ENCODE assay signal across 1 cellular context in the genomic region with DNA sequence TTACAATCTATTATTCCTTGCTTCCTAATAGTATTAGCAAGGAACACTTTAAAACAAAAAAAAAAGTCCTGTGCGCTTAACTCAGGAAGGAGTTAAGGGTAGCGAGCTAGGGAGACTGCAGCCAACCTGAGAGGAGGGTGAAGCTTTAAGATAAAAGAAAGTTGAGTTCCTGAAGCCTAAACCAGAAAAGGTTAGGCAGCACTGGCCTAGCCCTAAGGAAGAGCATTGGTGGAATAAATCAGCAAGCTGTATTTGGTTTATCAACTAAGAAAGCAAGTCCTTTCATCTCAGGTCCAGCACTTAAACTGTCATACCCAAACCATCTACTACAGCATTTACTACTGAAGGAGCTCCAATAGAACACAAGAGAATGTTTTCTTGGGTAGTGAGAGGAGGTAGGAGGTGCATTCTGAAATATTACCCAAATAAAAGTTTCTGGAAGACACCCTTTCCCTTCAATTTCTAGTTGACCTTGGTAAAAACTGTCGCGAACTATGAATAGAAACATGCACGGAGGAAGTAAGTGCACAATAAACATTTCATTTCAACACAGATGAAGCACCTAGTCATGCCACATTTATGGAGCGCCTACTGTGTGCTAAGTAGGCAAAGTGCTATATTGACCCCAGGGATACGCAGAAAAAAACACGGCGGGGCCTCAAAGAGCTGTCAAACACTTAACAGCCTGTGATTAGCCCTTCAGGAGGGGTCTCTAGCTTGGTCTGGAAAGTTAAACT.
TF ChIP-seq lines count a peak whose summit lies in the region.

No MANE protein-coding gene starts in this region.

TF ChIP-seq in HepG2, 621 proteins besides CTCF, POLR2A, EP300 and RAD21:
- TF ChIP-seq ZMYM3 (CRISPR knock-in tag; IDR thresholded peaks at IDR 0.05): peak; percentile 31; the same call in 1 of the 2 replicates
- TF ChIP-seq MED1 (CRISPR knock-in tag; IDR thresholded peaks at IDR 0.05): no peak
- TF ChIP-seq ZKSCAN8 (CRISPR knock-in tag; IDR thresholded peaks at IDR 0.05; ENCODE audit: borderline replicate concordance): peak; percentile 99
- TF ChIP-seq NR2F1 (CRISPR knock-in tag; IDR thresholded peaks at IDR 0.05): no peak
- 0 out of 2 replicates have a peak, but pooled peaks have one; percentile 0 for TF ChIP-seq KMT2B (CRISPR knock-in tag; IDR thresholded peaks at IDR 0.05)
- TF ChIP-seq, protein P1, sequence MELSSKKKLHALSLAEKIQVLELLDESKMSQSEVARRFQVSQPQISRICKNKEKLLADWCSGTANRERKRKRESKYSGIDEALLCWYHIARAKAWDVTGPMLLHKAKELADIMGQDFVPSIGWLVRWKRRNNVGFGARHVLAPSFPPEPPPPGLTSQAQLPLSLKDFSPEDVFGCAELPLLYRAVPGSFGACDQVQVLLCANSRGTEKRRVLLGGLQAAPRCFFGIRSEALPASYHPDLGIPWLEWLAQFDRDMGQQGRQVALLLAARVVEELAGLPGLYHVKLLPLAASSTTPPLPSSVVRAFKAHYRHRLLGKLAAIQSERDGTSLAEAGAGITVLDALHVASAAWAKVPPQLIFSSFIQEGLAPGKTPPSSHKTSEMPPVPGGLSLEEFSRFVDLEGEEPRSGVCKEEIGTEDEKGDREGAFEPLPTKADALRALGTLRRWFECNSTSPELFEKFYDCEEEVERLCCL (CRISPR knock-in tag; IDR thresholded peaks at IDR 0.05; ENCODE audit: borderline replicate concordance): no peak
- TF ChIP-seq ARNTL (CRISPR knock-in tag; IDR thresholded peaks at IDR 0.05): no peak
- no peak for TF ChIP-seq ZNF598 (CRISPR knock-in tag; IDR thresholded peaks at IDR 0.05; ENCODE audit: borderline replicate concordance)
- TF ChIP-seq KLF15 (CRISPR knock-in tag; IDR thresholded peaks at IDR 0.05; ENCODE audit: borderline replicate concordance): no peak
- TF ChIP-seq ZKSCAN1 (IDR thresholded peaks at IDR 0.05; ENCODE audit: low read length): peak; percentile 75
- TF ChIP-seq, protein P2, sequence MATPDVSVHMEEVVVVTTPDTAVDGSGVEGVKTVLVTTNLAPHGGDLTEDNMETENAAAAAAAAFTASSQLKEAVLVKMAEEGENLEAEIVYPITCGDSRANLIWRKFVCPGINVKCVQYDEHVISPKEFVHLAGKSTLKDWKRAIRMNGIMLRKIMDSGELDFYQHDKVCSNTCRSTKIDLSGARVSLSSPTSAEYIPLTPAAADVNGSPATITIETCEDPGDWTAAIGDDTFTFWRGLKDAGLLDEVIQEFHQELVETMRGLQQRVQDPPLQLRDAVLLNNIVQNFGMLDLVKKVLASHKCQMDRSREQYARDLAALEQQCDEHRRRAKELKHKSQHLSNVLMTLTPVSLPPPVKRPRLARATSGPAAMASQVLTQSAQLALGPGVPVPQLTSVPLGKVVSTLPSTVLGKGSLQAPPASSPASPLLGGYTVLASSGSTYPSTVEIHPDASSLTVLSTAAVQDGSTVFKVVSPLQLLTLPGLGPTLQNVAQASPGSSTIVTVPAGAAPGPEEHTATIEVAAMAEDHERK (CRISPR knock-in tag; IDR thresholded peaks at IDR 0.05; ENCODE audit: low read depth): no peak
- 0 out of 2 replicates have a peak, but pooled peaks have one; percentile 12 for TF ChIP-seq ZFP36L1 (CRISPR knock-in tag; IDR thresholded peaks at IDR 0.05)
- TF ChIP-seq ZNF333 (CRISPR knock-in tag; IDR thresholded peaks at IDR 0.05; ENCODE audit: borderline replicate concordance): no peak
- no peak for TF ChIP-seq NFKB2 (CRISPR knock-in tag; IDR thresholded peaks at IDR 0.05; ENCODE audit: borderline replicate concordance)
